In the genomic region with DNA sequence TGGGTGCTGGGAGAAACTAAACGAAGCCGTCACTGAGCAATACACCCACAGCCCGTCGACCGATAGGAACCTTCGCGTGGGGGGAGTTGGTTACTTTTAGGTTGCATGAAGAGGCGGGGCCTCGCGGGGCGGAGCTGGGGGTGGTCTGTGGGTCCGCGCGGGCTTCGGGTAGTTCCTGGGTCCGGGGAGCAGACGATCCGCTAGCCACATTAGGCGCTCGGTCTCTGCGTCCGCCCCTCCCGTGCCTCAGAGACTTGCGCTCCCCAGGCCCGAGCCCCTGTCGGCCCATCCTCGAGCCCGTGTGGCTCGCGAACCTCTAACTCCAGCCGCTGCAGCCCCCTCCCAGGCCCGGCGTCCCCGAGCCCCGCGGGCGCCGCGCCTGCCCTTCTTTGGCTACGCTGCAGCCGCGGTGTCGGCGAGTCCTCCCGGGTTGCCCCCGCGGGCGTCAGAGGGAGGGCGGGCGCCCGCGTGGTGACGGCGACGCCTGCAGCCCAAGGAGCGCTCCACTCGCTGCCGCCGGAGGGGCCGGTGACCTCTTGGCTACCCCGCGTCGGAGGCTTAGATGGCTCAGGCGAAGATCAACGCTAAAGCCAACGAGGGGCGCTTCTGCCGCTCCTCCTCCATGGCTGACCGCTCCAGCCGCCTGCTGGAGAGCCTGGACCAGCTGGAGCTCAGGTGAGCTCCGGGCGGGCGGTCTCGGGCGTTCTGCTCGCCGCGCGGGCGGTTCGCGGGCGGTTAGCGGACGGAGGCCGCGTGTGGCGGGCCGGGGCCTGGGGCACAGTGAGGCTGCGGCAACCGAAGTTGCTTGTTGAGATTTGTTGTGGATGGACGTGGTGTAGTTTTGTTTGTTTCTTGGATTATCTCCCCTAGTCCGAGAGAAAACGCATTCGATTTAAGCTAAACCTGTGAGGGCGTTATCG, we compare ENCODE assay signal across 1 cellular context.
TF ChIP-seq lines count a peak whose summit lies in the region.

Gene BAG2, plus strand, starts transcription at position 191 of the 920 bp plus-strand sequence. Its CDS starts 372 bp downstream, at position 563.

TF ChIP-seq in HepG2, 621 proteins besides CTCF, POLR2A, EP300 and RAD21 (continued from another document and continues in another):
- TF ChIP-seq GPBP1L1 (CRISPR knock-in tag; IDR thresholded peaks at IDR 0.05) (no peak), ZBTB26 (CRISPR knock-in tag; IDR thresholded peaks at IDR 0.05; ENCODE audit: borderline replicate concordance) (no peak; the same call in 1 of the 2 replicates), ZSCAN9 (CRISPR knock-in tag; IDR thresholded peaks at IDR 0.05; ENCODE audit: borderline replicate concordance) (no peak), ZNF615 (CRISPR knock-in tag; IDR thresholded peaks at IDR 0.05; ENCODE audit: borderline replicate concordance) (no peak; the same call in 1 of the 2 replicates), ARID2 (CRISPR knock-in tag; IDR thresholded peaks at IDR 0.05; ENCODE audit: borderline replicate concordance) (peak; percentile 96), ZNF564 (CRISPR knock-in tag; IDR thresholded peaks at IDR 0.05) (peak; percentile 91), KLF11 (CRISPR knock-in tag; IDR thresholded peaks at IDR 0.05) (no peak), HINFP (CRISPR knock-in tag; IDR thresholded peaks at IDR 0.05; ENCODE audit: low read depth) (peak; percentile 73), MTF2 (CRISPR knock-in tag; IDR thresholded peaks at IDR 0.05; ENCODE audit: borderline replicate concordance) (no peak), ZNF180 (CRISPR knock-in tag; IDR thresholded peaks at IDR 0.05; ENCODE audit: borderline replicate concordance, low read depth) (peak; percentile 84; the same call in 1 of the 2 replicates), NFYC (CRISPR knock-in tag; IDR thresholded peaks at IDR 0.05) (0 out of 2 replicates have a peak, but pooled peaks have one; percentile 15), ZC3H4 (CRISPR knock-in tag; IDR thresholded peaks at IDR 0.05; ENCODE audit: borderline replicate concordance) (peak; percentile 74; the same call in 1 of the 2 replicates), NONO (IDR thresholded peaks at IDR 0.05) (no peak), NONO (CRISPR knock-in tag; conservative IDR thresholded peaks at IDR 0.05) (peak; percentile 96; the same call in 1 of the 2 replicates), POLR2G (IDR thresholded peaks at IDR 0.05; ENCODE audit: low read depth, low read length) (peak; percentile 94), ARHGAP35 (CRISPR knock-in tag; IDR thresholded peaks at IDR 0.05; ENCODE audit: borderline replicate concordance) (peak; percentile 57; the same call in 1 of the 2 replicates), NR2F1 (CRISPR knock-in tag; IDR thresholded peaks at IDR 0.05) (peak; percentile 32 to 70; a peak in 2 of 4 replicates), ZBTB7A (CRISPR knock-in tag; IDR thresholded peaks at IDR 0.05) (peak; percentile 92), ZNF530 (CRISPR knock-in tag; IDR thresholded peaks at IDR 0.05; ENCODE audit: low read depth) (no peak), ZNF569 (CRISPR knock-in tag; IDR thresholded peaks at IDR 0.05; ENCODE audit: borderline replicate concordance) (peak; percentile 97; the same call in 1 of the 2 replicates), ZBTB38 (CRISPR knock-in tag; IDR thresholded peaks at IDR 0.05) (peak; percentile 82; the same call in 1 of the 2 replicates), KLF12 (CRISPR knock-in tag; IDR thresholded peaks at IDR 0.05; ENCODE audit: borderline replicate concordance) (peak; percentile 96), ZBTB34 (CRISPR knock-in tag; IDR thresholded peaks at IDR 0.05) (peak; percentile 85), HNRNPLL (IDR thresholded peaks at IDR 0.05; ENCODE audit: low read depth, low read length, poor library complexity, severe bottlenecking) (peak; percentile 93), ZNF616 (CRISPR knock-in tag; IDR thresholded peaks at IDR 0.05; ENCODE audit: low read depth) (0 out of 2 replicates have a peak, but pooled peaks have one; percentile 26), MAF1 (CRISPR knock-in tag; IDR thresholded peaks at IDR 0.05; ENCODE audit: borderline replicate concordance) (peak; percentile 82), ZNF234 (CRISPR knock-in tag; conservative IDR thresholded peaks at IDR 0.05) (no peak), HOMEZ (CRISPR knock-in tag; IDR thresholded peaks at IDR 0.05; ENCODE audit: low read depth) (no peak), SRSF9 (IDR thresholded peaks at IDR 0.05; ENCODE audit: borderline replicate concordance, insufficient read depth, low read depth, low read length, poor library complexity, severe bottlenecking) (no peak), ZNF207 (IDR thresholded peaks at IDR 0.05; ENCODE audit: borderline replicate concordance) (no peak), RAD51 (IDR thresholded peaks at IDR 0.05; ENCODE audit: borderline replicate concordance) (no peak), ZNF256 (CRISPR knock-in tag; conservative IDR thresholded peaks at IDR 0.05) (peak; percentile 84), ZZZ3 (CRISPR knock-in tag; IDR thresholded peaks at IDR 0.05; ENCODE audit: borderline replicate concordance) (no peak), ELF4 (CRISPR knock-in tag; IDR thresholded peaks at IDR 0.05; ENCODE audit: borderline replicate concordance) (peak; percentile 61; the same call in 1 of the 2 replicates), BORCS8-MEF2B (CRISPR knock-in tag; IDR thresholded peaks at IDR 0.05) (peak; percentile 97), KLF13 (CRISPR knock-in tag; IDR thresholded peaks at IDR 0.05) (no peak), HIC2 (CRISPR knock-in tag; IDR thresholded peaks at IDR 0.05; ENCODE audit: low read depth) (peak; percentile 31; the same call in 1 of the 2 replicates), ZNF451 (CRISPR knock-in tag; IDR thresholded peaks at IDR 0.05) (peak; percentile 94), KDM5A (IDR thresholded peaks at IDR 0.05; ENCODE audit: borderline replicate concordance, low read length) (no peak; the same call in 1 of the 2 replicates), ZNF296 (CRISPR knock-in tag; conservative IDR thresholded peaks at IDR 0.05) (no peak), PHF20 (CRISPR knock-in tag; IDR thresholded peaks at IDR 0.05) (peak; percentile 59), ZBTB21 (CRISPR knock-in tag; IDR thresholded peaks at IDR 0.05) (no peak; the same call in 1 of the 2 replicates)
- TF ChIP-seq, protein P1, sequence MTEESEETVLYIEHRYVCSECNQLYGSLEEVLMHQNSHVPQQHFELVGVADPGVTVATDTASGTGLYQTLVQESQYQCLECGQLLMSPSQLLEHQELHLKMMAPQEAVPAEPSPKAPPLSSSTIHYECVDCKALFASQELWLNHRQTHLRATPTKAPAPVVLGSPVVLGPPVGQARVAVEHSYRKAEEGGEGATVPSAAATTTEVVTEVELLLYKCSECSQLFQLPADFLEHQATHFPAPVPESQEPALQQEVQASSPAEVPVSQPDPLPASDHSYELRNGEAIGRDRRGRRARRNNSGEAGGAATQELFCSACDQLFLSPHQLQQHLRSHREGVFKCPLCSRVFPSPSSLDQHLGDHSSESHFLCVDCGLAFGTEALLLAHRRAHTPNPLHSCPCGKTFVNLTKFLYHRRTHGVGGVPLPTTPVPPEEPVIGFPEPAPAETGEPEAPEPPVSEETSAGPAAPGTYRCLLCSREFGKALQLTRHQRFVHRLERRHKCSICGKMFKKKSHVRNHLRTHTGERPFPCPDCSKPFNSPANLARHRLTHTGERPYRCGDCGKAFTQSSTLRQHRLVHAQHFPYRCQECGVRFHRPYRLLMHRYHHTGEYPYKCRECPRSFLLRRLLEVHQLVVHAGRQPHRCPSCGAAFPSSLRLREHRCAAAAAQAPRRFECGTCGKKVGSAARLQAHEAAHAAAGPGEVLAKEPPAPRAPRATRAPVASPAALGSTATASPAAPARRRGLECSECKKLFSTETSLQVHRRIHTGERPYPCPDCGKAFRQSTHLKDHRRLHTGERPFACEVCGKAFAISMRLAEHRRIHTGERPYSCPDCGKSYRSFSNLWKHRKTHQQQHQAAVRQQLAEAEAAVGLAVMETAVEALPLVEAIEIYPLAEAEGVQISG (CRISPR knock-in tag; IDR thresholded peaks at IDR 0.05): peak; percentile 85
- TF ChIP-seq, protein P2, sequence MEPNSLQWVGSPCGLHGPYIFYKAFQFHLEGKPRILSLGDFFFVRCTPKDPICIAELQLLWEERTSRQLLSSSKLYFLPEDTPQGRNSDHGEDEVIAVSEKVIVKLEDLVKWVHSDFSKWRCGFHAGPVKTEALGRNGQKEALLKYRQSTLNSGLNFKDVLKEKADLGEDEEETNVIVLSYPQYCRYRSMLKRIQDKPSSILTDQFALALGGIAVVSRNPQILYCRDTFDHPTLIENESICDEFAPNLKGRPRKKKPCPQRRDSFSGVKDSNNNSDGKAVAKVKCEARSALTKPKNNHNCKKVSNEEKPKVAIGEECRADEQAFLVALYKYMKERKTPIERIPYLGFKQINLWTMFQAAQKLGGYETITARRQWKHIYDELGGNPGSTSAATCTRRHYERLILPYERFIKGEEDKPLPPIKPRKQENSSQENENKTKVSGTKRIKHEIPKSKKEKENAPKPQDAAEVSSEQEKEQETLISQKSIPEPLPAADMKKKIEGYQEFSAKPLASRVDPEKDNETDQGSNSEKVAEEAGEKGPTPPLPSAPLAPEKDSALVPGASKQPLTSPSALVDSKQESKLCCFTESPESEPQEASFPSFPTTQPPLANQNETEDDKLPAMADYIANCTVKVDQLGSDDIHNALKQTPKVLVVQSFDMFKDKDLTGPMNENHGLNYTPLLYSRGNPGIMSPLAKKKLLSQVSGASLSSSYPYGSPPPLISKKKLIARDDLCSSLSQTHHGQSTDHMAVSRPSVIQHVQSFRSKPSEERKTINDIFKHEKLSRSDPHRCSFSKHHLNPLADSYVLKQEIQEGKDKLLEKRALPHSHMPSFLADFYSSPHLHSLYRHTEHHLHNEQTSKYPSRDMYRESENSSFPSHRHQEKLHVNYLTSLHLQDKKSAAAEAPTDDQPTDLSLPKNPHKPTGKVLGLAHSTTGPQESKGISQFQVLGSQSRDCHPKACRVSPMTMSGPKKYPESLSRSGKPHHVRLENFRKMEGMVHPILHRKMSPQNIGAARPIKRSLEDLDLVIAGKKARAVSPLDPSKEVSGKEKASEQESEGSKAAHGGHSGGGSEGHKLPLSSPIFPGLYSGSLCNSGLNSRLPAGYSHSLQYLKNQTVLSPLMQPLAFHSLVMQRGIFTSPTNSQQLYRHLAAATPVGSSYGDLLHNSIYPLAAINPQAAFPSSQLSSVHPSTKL (CRISPR knock-in tag; IDR thresholded peaks at IDR 0.05): peak; percentile 64
